Comparison of ENCODE assay signal across 13 cellular contexts in genomic region chr11:75754933-75755332, GRCh38. TPM values are rescaled to one million over a fixed set of nuclear protein-coding genes. Genes with fewer than 3 reads are reported as not detected.
"Had no signal": no experiment of that assay in that cellular context is flagged by ENCODE, and none has a peak within 500 bp of the region (broad histone marks: within the 10 kb centered on the region; RNA-seq: fewer than 3 reads in every experiment).

No MANE protein-coding gene starts in this region.

RNA-seq across cellular contexts. Expression of gene MOGAT2, which starts 37.3 kb away (rescaled TPM):
- total RNA-seq: activated CD4-positive, alpha-beta memory T cell treated with anti-CD3 and anti-CD28 coated beads for 36 hours; activated CD4-positive, alpha-beta T cell treated with anti-CD3 and anti-CD28 coated beads, Interleukin-2, amount 10 ng/mL, durations not matched to agents 24 days and 14 days; activated CD8-positive, alpha-beta memory T cell treated with anti-CD3 and anti-CD28 coated beads for 36 hours; activated CD8-positive, alpha-beta T cell treated with anti-CD3 and anti-CD28 coated beads for 36 hours; activated naive CD4-positive, alpha-beta T cell treated with anti-CD3 and anti-CD28 coated beads for 36 hours; activated naive CD4-positive, alpha-beta T cell treated with anti-CD3 and anti-CD28 coated beads, Interleukin-2, amount 50 U/mL, for 72 hours; activated naive CD8-positive, alpha-beta T cell treated with anti-CD3 and anti-CD28 coated beads for 36 hours; activated T-cell treated with anti-CD3 and anti-CD28 coated beads, Interleukin-2, amount 50 U/mL, for 72 hours; activated T-helper 1 cell treated with anti-CD3 and anti-CD28 coated beads, Interleukin-12 subunit alpha, Interleukin-12 subunit beta, Interleukin-2, Interleukin-4 antibody, amounts not matched to agents 30 ng/mL and 10 ng/mL and 1 ng/mL, durations not matched to agents 14 hours and 24 hours and 36 hours; activated T-helper 17 cell treated with anti-CD3 and anti-CD28 coated beads, Interleukin-2, amount 50 U/mL, for 72 hours; aorta; bronchial epithelial cell had no signal
- polyA plus RNA-seq: cardiac muscle cell had no signal
